Comparison of ENCODE assay signal across 21 cellular contexts in the genomic region with DNA sequence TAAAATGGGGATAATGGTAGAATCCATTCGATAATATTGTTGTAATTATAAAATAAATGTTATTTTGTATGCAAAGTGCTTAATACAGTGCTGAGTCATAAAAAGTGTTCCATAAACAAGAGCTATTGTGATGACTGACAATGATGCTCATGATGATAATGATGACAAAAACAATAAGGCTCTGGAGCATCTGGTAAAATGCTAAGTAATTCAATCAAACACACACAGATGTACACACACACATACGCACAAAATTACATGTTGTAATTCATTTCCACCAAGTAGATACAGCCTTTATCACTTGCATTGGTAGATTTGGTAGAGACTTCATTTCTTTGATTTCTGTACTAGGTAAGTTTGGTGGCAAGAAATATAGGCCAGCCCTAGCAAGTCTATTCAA.
DNase-seq lines count a peak whose midpoint lies in the region; ATAC-seq, FAIRE-seq and TF ChIP-seq lines count a peak whose summit lies in the region.
"Had no signal": no experiment of that assay in that cellular context is flagged by ENCODE, and none has a peak within 500 bp of the region (broad histone marks: within the 10 kb centered on the region; RNA-seq: fewer than 3 reads in every experiment).

No MANE protein-coding gene starts in this region.

- no peak overlapping the region for H2AFZ ChIP-seq in neuronal stem cell (ENCODE audit: low read length)

- H3K4ac ChIP-seq in neuronal stem cell (ENCODE audit: low read length) = no peak overlapping the region

- no peak overlapping the region for H4K8ac ChIP-seq in neuronal stem cell (ENCODE audit: low read depth, low read length)

- FAIRE-seq in D721Med (lab: Jason Lieb, UNC) = peak; percentile 6
- FAIRE-seq: A204.1, G401.6, GM12891 had no signal

- no peak overlapping the region for H3K18ac ChIP-seq in neuronal stem cell (ENCODE audit: low read length)

- no peak overlapping the region for H2BK120ac ChIP-seq in neuronal stem cell (ENCODE audit: low read depth, low read length)

- no peak for TF ChIP-seq CTCF in D721Med (IDR thresholded peaks at IDR 0.05; ENCODE audit: insufficient read depth, missing control alignments)

- H3K9ac ChIP-seq in neuronal stem cell (ENCODE audit: low read depth, low read length, poor library complexity) = no peak overlapping the region
- H3K9ac ChIP-seq: BLaER1 had no signal

- ATAC-seq in SK-N-SH treated with all-trans-retinoic acid at 6 μM for 48 hours (no peak), GM18511 (IDR thresholded peaks at IDR 0.05; ENCODE audit: unreplicated experiment) (no peak)

- H3K23ac ChIP-seq in neuronal stem cell (ENCODE audit: low read depth, low read length, poor library complexity) = no peak overlapping the region

- no peaks in the 10 kb centered on the region for H3K27me3 ChIP-seq in neuronal stem cell (ENCODE audit: control insufficient read depth in 3 of 3, insufficient read depth in 3 of 3, low read depth in 1 of 3, low read length in 3 of 3)
- H3K27me3 ChIP-seq: BE2C, BLaER1 had no signal

- no CpG with 5 or more reads among the region's 2 CpGs for WGBS in neuronal stem cell (ENCODE audit: extremely low coverage in 2 of 2, insufficient read length in 2 of 2, insufficient replicate concordance in 1 of 2), 2 donors

- peak overlapping the region; percentile 36 for H2BK12ac ChIP-seq in neuronal stem cell (ENCODE audit: low read length)

- no peaks in the 10 kb centered on the region for H3K36me3 ChIP-seq in neuronal stem cell (replicated peaks in 1 of 2; ENCODE audit: control insufficient read depth in 2 of 2, insufficient read depth in 2 of 2, low read length in 2 of 2)
- H3K36me3 ChIP-seq: BE2C, BLaER1 had no signal

- no peak overlapping the region for H3K4me2 ChIP-seq in neuronal stem cell (ENCODE audit: insufficient read depth, low read length, poor library complexity, severe bottlenecking)
- H3K4me2 ChIP-seq: BLaER1 had no signal

- H2BK5ac ChIP-seq in neuronal stem cell (ENCODE audit: low read length) = no peak overlapping the region

- H4K91ac ChIP-seq in neuronal stem cell (ENCODE audit: low read depth, low read length, poor library complexity) = no peak overlapping the region

- DNase-seq in D721Med (ENCODE audit: insufficient read length, low spot score) (no peak), SK-N-DZ (ENCODE audit: low spot score) (peak; percentile 20), neuronal stem cell (ENCODE audit: low spot score) (no peak), SKM-1 (lab: John Stamatoyannopoulos, UW; ENCODE audit: unreplicated experiment) (no peak)
- no peak for DNase-seq in activated naive CD4-positive, alpha-beta T cell treated with Interleukin-2 at 50 U/mL for 16 hours
- DNase-seq: 8988T; ACHN; BE2C; C1 segment of cervical spinal cord; CD4-positive, alpha-beta memory T cell; CD4-positive, CD25-positive, alpha-beta regulatory T cell; CD8-positive, alpha-beta memory T cell; COR-L47; DMS79 treated with DMSO at 0.1 percent for 48 hours; GF-D8 had no signal

- no peaks in the 10 kb centered on the region for H3K9me3 ChIP-seq in neuronal stem cell (replicated peaks in 1 of 2; ENCODE audit: control insufficient read depth in 2 of 2, insufficient read depth in 1 of 2, low read depth in 1 of 2, low read length in 2 of 2)
- H3K9me3 ChIP-seq: BE2C, BLaER1 had no signal

- H3K79me1 ChIP-seq in neuronal stem cell (ENCODE audit: low read depth, low read length) = no peaks in the 10 kb centered on the region

- H3K4me1 ChIP-seq in neuronal stem cell (ENCODE audit: control insufficient read depth in 2 of 2, insufficient read depth in 1 of 2, low read depth in 1 of 2, low read length in 2 of 2) = peaks cover 1 to 9% of the 10 kb centered on the region in 2 donors
- H3K4me1 ChIP-seq: BLaER1 had no signal

- no peak overlapping the region for H3K14ac ChIP-seq in neuronal stem cell (ENCODE audit: low read length)

- no peak overlapping the region for H3K27ac ChIP-seq in neuronal stem cell (replicated peaks; ENCODE audit: low read length)
- H3K27ac ChIP-seq: BLaER1 had no signal

- H2AK5ac ChIP-seq in neuronal stem cell (ENCODE audit: low read depth, low read length) = no peak overlapping the region

- H2BK15ac ChIP-seq in neuronal stem cell (ENCODE audit: low read length) = no peak overlapping the region

- H3K4me3 ChIP-seq in neuronal stem cell (ENCODE audit: low read length in 2 of 2) = no peak overlapping the region
- H3K4me3 ChIP-seq: BLaER1 had no signal

TF ChIP-seq in SK-N-SH treated with all-trans-retinoic acid at 6 μM for 48 hours, 23 proteins besides CTCF, POLR2A, EP300 and RAD21:
- TF ChIP-seq SNAI2 (CRISPR knock-in tag; IDR thresholded peaks at IDR 0.05) (no peak), TCF4 (CRISPR knock-in tag; IDR thresholded peaks at IDR 0.05; ENCODE audit: borderline replicate concordance) (peak; percentile 70)
